In genomic region chr4:11698846-11699590, GRCh38 we compare ENCODE assay signal across 13 cellular contexts.
A peak's percentile ranks its signal among the peaks of the same experiment; 100 is the strongest.
DNase-seq lines count a peak whose midpoint lies in the region; ATAC-seq and TF ChIP-seq lines count a peak whose summit lies in the region.
"Had no signal": no experiment of that assay in that cellular context is flagged by ENCODE, and none has a peak within 500 bp of the region (broad histone marks: within the 10 kb centered on the region; RNA-seq: fewer than 3 reads in every experiment).

No MANE protein-coding gene starts in this region.

- no peak overlapping the region for H2AK5ac ChIP-seq in trophoblast cell (ENCODE audit: low read length)

- no peaks in the 10 kb centered on the region for H3K79me1 ChIP-seq in trophoblast cell (ENCODE audit: low read length)

- H4K91ac ChIP-seq in trophoblast cell (ENCODE audit: low read depth, low read length) = no peak overlapping the region

- no peak overlapping the region for H3K23ac ChIP-seq in trophoblast cell (ENCODE audit: low read length)

- H3K36me3 ChIP-seq in fibroblast of lung (ENCODE audit: control insufficient read depth, insufficient read depth, low read length) (no peaks in the 10 kb centered on the region), trophoblast cell (ENCODE audit: control insufficient read depth in 1 of 2, insufficient read depth in 2 of 2, low read length in 2 of 2) (no peaks in the 10 kb centered on the region)
- H3K36me3 ChIP-seq: lower lobe of right lung, SJSA1 had no signal

- no peak overlapping the region for H2BK12ac ChIP-seq in trophoblast cell (ENCODE audit: low read length)

- no peak overlapping the region for H4K12ac ChIP-seq in trophoblast cell (ENCODE audit: low read depth, low read length)

- H3K14ac ChIP-seq in trophoblast cell (ENCODE audit: low read length) = no peak overlapping the region

- DNase-seq in HPDE6-E6E7 (ENCODE audit: extremely low spot score) (peak; percentile 53), RPMI7951 (ENCODE audit: low read depth) (peak; percentile 68), fibroblast of lung (ENCODE audit: low read depth in 2 of 2) (peak; percentile 37 to 91), trophoblast cell (peak; percentile 54 to 74)
- DNase-seq in activated CD8-positive, alpha-beta memory T cell treated with anti-CD3 and anti-CD28 coated beads for 24 hours = no peak
- DNase-seq: central memory CD4-positive, alpha-beta T cell; KG1; lower lobe of right lung; NCI-H226; posterior cingulate gyrus had no signal

- H3K79me2 ChIP-seq in fibroblast of lung (ENCODE audit: control insufficient read depth, insufficient read depth, low read length) = no peaks in the 10 kb centered on the region
- no peaks in the 10 kb centered on the region for H3K79me2 ChIP-seq in trophoblast cell (ENCODE audit: control insufficient read depth, insufficient read depth, low read length, poor library complexity)

- H2BK5ac ChIP-seq in trophoblast cell (ENCODE audit: low read depth, low read length, poor library complexity) = no peak overlapping the region

- H3K27me3 ChIP-seq in fibroblast of lung (ENCODE audit: control insufficient read depth, insufficient read depth, low read length) (no peaks in the 10 kb centered on the region), trophoblast cell (ENCODE audit: insufficient read depth, low read length) (no peaks in the 10 kb centered on the region)
- H3K27me3 ChIP-seq: SJSA1 had no signal

- no peak for ATAC-seq in HG03025 (IDR thresholded peaks at IDR 0.05; ENCODE audit: low FRiP score, unreplicated experiment)
- ATAC-seq in GM18861 (IDR thresholded peaks at IDR 0.05; ENCODE audit: unreplicated experiment) = no peak
- ATAC-seq: lower lobe of right lung had no signal

- H3K27ac ChIP-seq in fibroblast of lung (ENCODE audit: insufficient read depth, low read length) = no peak overlapping the region
- no peak overlapping the region for H3K27ac ChIP-seq in trophoblast cell (ENCODE audit: low read depth, low read length)
- H3K27ac ChIP-seq: lower lobe of right lung, SJSA1 had no signal

- no peak overlapping the region for H3K4ac ChIP-seq in trophoblast cell (ENCODE audit: low read depth, low read length)

- peak overlapping the region; percentile 15 for H3K4me2 ChIP-seq in fibroblast of lung (ENCODE audit: extremely low read depth, insufficient read depth, low read length)
- H3K4me2 ChIP-seq in trophoblast cell (ENCODE audit: low read length) = no peak overlapping the region

- H2AFZ ChIP-seq in fibroblast of lung (ENCODE audit: low read length) (no peak overlapping the region), trophoblast cell (ENCODE audit: insufficient read depth, low read length, poor library complexity) (no peak overlapping the region)

- no peak overlapping the region for H4K8ac ChIP-seq in trophoblast cell (ENCODE audit: low read depth, low read length)

- no peak overlapping the region for H3K18ac ChIP-seq in trophoblast cell (ENCODE audit: low read length)

- H2BK120ac ChIP-seq in trophoblast cell (ENCODE audit: insufficient read depth, low read length, poor library complexity) = no peak overlapping the region

- H3K9ac ChIP-seq in fibroblast of lung (ENCODE audit: insufficient read depth, low read length) (no peak overlapping the region), trophoblast cell (ENCODE audit: low read length) (no peak overlapping the region)

- no peaks in the 10 kb centered on the region for H3K4me1 ChIP-seq in fibroblast of lung (ENCODE audit: control insufficient read depth, extremely low read depth, insufficient read depth, low read length)
- no peaks in the 10 kb centered on the region for H3K4me1 ChIP-seq in trophoblast cell (ENCODE audit: control insufficient read depth in 1 of 2, insufficient read depth in 2 of 2, low read length in 2 of 2)
- H3K4me1 ChIP-seq: lower lobe of right lung, SJSA1 had no signal

- H4K20me1 ChIP-seq in fibroblast of lung (ENCODE audit: control insufficient read depth, extremely low read depth, insufficient read depth, low read length) = no peaks in the 10 kb centered on the region

- H3K9me3 ChIP-seq in fibroblast of lung (ENCODE audit: control insufficient read depth, insufficient read depth, low read depth, low read length) (no peaks in the 10 kb centered on the region), trophoblast cell (ENCODE audit: insufficient read depth, low read depth, low read length) (no peaks in the 10 kb centered on the region)
- H3K9me3 ChIP-seq: lower lobe of right lung, SJSA1 had no signal

- TF ChIP-seq CTCF in fibroblast of lung (conservative IDR thresholded peaks at IDR 0.05 in 1 of 2, IDR thresholded peaks at IDR 0.05 in 1 of 2; ENCODE audit: low read depth in 1 of 2, low read length in 2 of 2) = no peak

- no CpG with 5 or more reads among the region's 5 CpGs for WGBS in trophoblast cell (ENCODE audit: extremely low coverage, insufficient coverage, insufficient read length)

- no peak overlapping the region for H3K4me3 ChIP-seq in fibroblast of lung (replicated peaks in 1 of 4; ENCODE audit: control extremely low read depth in 1 of 4, insufficient read depth in 1 of 4, low read depth in 3 of 4, low read length in 4 of 4)
- H3K4me3 ChIP-seq in trophoblast cell (ENCODE audit: low read depth, low read length) = no peak overlapping the region
- H3K4me3 ChIP-seq: lower lobe of right lung, SJSA1 had no signal
